Comparison of ENCODE assay signal across 32 cellular contexts in genomic region chr12:100437038-100437841, GRCh38. TPM values are rescaled to one million over a fixed set of nuclear protein-coding genes. Genes with fewer than 3 reads are reported as not detected.
DNase-seq lines count a peak whose midpoint lies in the region; ATAC-seq, FAIRE-seq and TF ChIP-seq lines count a peak whose summit lies in the region.
"Had no signal": no experiment of that assay in that cellular context is flagged by ENCODE, and none has a peak within 500 bp of the region (broad histone marks: within the 10 kb centered on the region; RNA-seq: fewer than 3 reads in every experiment).

No MANE protein-coding gene starts in this region.

- intact Hi-C loops in K562 (cut with micrococcal nuclease): no loop called here

- H3K9ac ChIP-seq in K562 (ENCODE audit: insufficient read depth in 1 of 2, low read depth in 2 of 2, low read length in 2 of 2) (no peak overlapping the region), liver (ENCODE audit: low read depth in 1 of 2, low read length in 2 of 2) (peak overlapping the region; percentile 29 to 52)

- BruUV-seq in K562 (replicated peaks; lab: Mats Ljungman, UMichigan): no TSS peak

- peak; percentile 75 for ATAC-seq in K562
- no peak for ATAC-seq in activated T-helper 17 cell treated with anti-CD3 and anti-CD28 coated beads, Interleukin-2, amount 50 U/mL, for 72 hours (replicated peaks)
- no peak for ATAC-seq in GM18505 (IDR thresholded peaks at IDR 0.05; ENCODE audit: unreplicated experiment)
- ATAC-seq: upper lobe of right lung had no signal

- peak overlapping the region; percentile 37; the same call in 1 of the 2 replicates for H3K4me2 ChIP-seq in K562 (ENCODE audit: insufficient read depth, low read length)

- DNase-seq in HAP-1 (ENCODE audit: low spot score in 2 of 2) (peak; percentile 21 to 27), Peyer's patch (peak in 2 of 3 donors; percentile 59 to 61), K562 (ENCODE audit: extremely low read depth in 1 of 4, low spot score in 3 of 4) (peak in 1 of 4 experiments; percentile 18), NCI-H1105 treated with DMSO at 0.1 percent for 48 hours (lab: John Stamatoyannopoulos, UW) (no peak), GM19238 (ENCODE audit: insufficient read length, low spot score) (no peak)
- DNase-seq: activated CD4-positive, alpha-beta T cell treated with anti-CD3 and anti-CD28 coated beads, Interleukin-2, amount 10 ng/mL, durations not matched to agents 7 days and 5 days; activated T-cell treated with anti-CD3 and anti-CD28 coated beads, Interleukin-2, amount 50 U/mL, for 24 hours; adrenal gland; BE2C; CD8-positive, alpha-beta memory T cell; DMS153; effector CD4-positive, alpha-beta T cell; H7; MV-4-11; NCI-H1694; NCI-H524; nephron progenitor cell; ovary; stimulated activated CD4-positive, alpha-beta T cell treated with anti-CD3 and anti-CD28 coated beads, Interleukin-4, amount 100 ng/mL, for 1 hour; upper lobe of right lung had no signal

- H3K9me1 ChIP-seq in K562 (ENCODE audit: control insufficient read depth, insufficient read depth, low read length): no peaks in the 10 kb centered on the region

- TF ChIP-seq CTCF in Peyer's patch (IDR thresholded peaks at IDR 0.05) (no peak), K562 (IDR thresholded peaks at IDR 0.05 in 2 of 3, conservative IDR thresholded peaks at IDR 0.05 in 1 of 3; ENCODE audit: insufficient read depth in 2 of 3, low read depth in 1 of 3, low read length in 3 of 3) (no peak), liver (IDR thresholded peaks at IDR 0.05; ENCODE audit: low read depth, low read length, missing input control) (no peak)

- H3K27me3 Mint-ChIP-seq in activated T-helper 17 cell treated with anti-CD3 and anti-CD28 coated beads, Interleukin-2, amount 50 U/mL, for 72 hours: peaks cover 8% of the 10 kb centered on the region

- H3K36me3 ChIP-seq in HAP-1 (replicated peaks) (no peaks in the 10 kb centered on the region), Peyer's patch (no peaks in the 10 kb centered on the region), K562 (ENCODE audit: control insufficient read depth, insufficient read depth, low read length) (no peaks in the 10 kb centered on the region), liver (ENCODE audit: control insufficient read depth in 4 of 4, insufficient read depth in 3 of 4, low read depth in 1 of 4, low read length in 3 of 4) (no peaks in the 10 kb centered on the region)
- H3K36me3 ChIP-seq: adrenal gland, BE2C, ovary, right atrium auricular region, upper lobe of right lung had no signal

- in situ Hi-C loops in HAP-1 (cut with MboI; ENCODE audit: low sequenced_read_pairs) (no loop called here), K562 (cut with MboI) (no loop called here)

- no peak for TF ChIP-seq RAD21 in K562 (CRISPR knock-in tag; conservative IDR thresholded peaks at IDR 0.05 in 1 of 2, IDR thresholded peaks at IDR 0.05 in 1 of 2)
- peak; percentile 40 to 56 for TF ChIP-seq RAD21 in liver (IDR thresholded peaks at IDR 0.05)

- TF ChIP-seq EP300 in K562 (IDR thresholded peaks at IDR 0.05; ENCODE audit: low read length): peak; percentile 79

- 2% methylated on average over 6 of the region's 6 CpGs for WGBS in K562 (ENCODE audit: insufficient coverage, low coverage, missing lambda C conversion rate)
- WGBS in liver: 19% methylated on average over 6 of the region's 6 CpGs

- no peak overlapping the region for H3K27ac Mint-ChIP-seq in activated T-helper 17 cell treated with anti-CD3 and anti-CD28 coated beads, Interleukin-2, amount 50 U/mL, for 72 hours
- H3K27ac Mint-ChIP-seq: activated CD4-positive, alpha-beta T cell treated with anti-CD3 and anti-CD28 coated beads, Interleukin-2, amount 10 ng/mL, durations not matched to agents 7 days and 5 days; activated T-cell treated with anti-CD3 and anti-CD28 coated beads, Interleukin-2, amount 50 U/mL, for 24 hours; CD8-positive, alpha-beta memory T cell; nephron progenitor cell; T-helper 1 cell treated with Interleukin-12 subunit alpha and Interleukin-12 subunit beta and Interleukin-4 antibody, amounts not matched to agents 30 μg/mL and 1 μg/mL, for 36 hours had no signal

- no peaks in the 10 kb centered on the region for H3K36me3 Mint-ChIP-seq in activated T-helper 17 cell treated with anti-CD3 and anti-CD28 coated beads, Interleukin-2, amount 50 U/mL, for 72 hours (ENCODE audit: low read depth)
- H3K36me3 Mint-ChIP-seq: CD8-positive, alpha-beta memory T cell had no signal

- H3K27ac ChIP-seq in Peyer's patch (peak overlapping the region in 3 of 4 donors; percentile 51 to 81 (median 71)), K562 (ENCODE audit: extremely low read depth, low read depth, low read length) (no peak overlapping the region), liver (ENCODE audit: low read depth in 1 of 2, low read length in 2 of 2) (peak overlapping the region; percentile 76 to 90)
- H3K27ac ChIP-seq: adrenal gland, ovary, right atrium auricular region, SK-N-MC, upper lobe of right lung, VCaP had no signal

- POLR2A ChIA-PET in K562 (lab: Yijun Ruan, JAX): interaction anchor here (0.6 kb wide), 1 partner anchor 608 kb away, joined by 3 read pairs; no protein-coding TSS in a partner anchor

- no peaks in the 10 kb centered on the region for H3K4me1 Mint-ChIP-seq in activated T-helper 17 cell treated with anti-CD3 and anti-CD28 coated beads, Interleukin-2, amount 50 U/mL, for 72 hours
- H3K4me1 Mint-ChIP-seq: activated CD4-positive, alpha-beta T cell treated with anti-CD3 and anti-CD28 coated beads, Interleukin-2, amount 10 ng/mL, durations not matched to agents 7 days and 5 days; CD8-positive, alpha-beta memory T cell; nephron progenitor cell had no signal

- H3K4me3 ChIP-seq in HAP-1: no peak overlapping the region
- no peak overlapping the region for H3K4me3 ChIP-seq in Peyer's patch
- H3K4me3 ChIP-seq in K562: no peak overlapping the region
- peak overlapping the region in 2 of 3 donors; percentile 18 to 22 for H3K4me3 ChIP-seq in liver (ENCODE audit: low read depth in 1 of 3, low read length in 3 of 3)
- H3K4me3 ChIP-seq: adrenal gland, lung, ovary, right atrium auricular region, SK-N-MC, upper lobe of right lung had no signal

- no peaks in the 10 kb centered on the region for H3K27me3 ChIP-seq in HAP-1 (ENCODE audit: low read depth)
- no peaks in the 10 kb centered on the region for H3K27me3 ChIP-seq in Peyer's patch
- H3K27me3 ChIP-seq in K562 (ENCODE audit: control insufficient read depth in 2 of 2, insufficient read depth in 2 of 2, low read length in 2 of 2): no peaks in the 10 kb centered on the region
- no peaks in the 10 kb centered on the region for H3K27me3 ChIP-seq in liver (ENCODE audit: control insufficient read depth in 4 of 4, insufficient read depth in 4 of 4, low read length in 3 of 4)
- H3K27me3 ChIP-seq: adrenal gland, BE2C, ovary, right atrium auricular region, upper lobe of right lung had no signal

- peak in 1 of 2 donors; percentile 25 for TF ChIP-seq POLR2A in Peyer's patch (IDR thresholded peaks at IDR 0.05)
- TF ChIP-seq POLR2A in K562 (conservative IDR thresholded peaks at IDR 0.05): no peak
- no peak for TF ChIP-seq POLR2A in GM18505 (IDR thresholded peaks at IDR 0.05; ENCODE audit: borderline replicate concordance, extremely low read depth, insufficient read depth, insufficient read length)

- no peak overlapping the region for H3K4me3 Mint-ChIP-seq in activated T-helper 17 cell treated with anti-CD3 and anti-CD28 coated beads, Interleukin-2, amount 50 U/mL, for 72 hours
- H3K4me3 Mint-ChIP-seq: activated CD4-positive, alpha-beta T cell treated with anti-CD3 and anti-CD28 coated beads, Interleukin-2, amount 10 ng/mL, durations not matched to agents 7 days and 5 days; activated T-cell treated with anti-CD3 and anti-CD28 coated beads, Interleukin-2, amount 50 U/mL, for 24 hours; CD8-positive, alpha-beta memory T cell; nephron progenitor cell; T-helper 1 cell treated with Interleukin-12 subunit alpha and Interleukin-12 subunit beta and Interleukin-4 antibody, amounts not matched to agents 30 μg/mL and 1 μg/mL, for 36 hours had no signal

- H3K4me1 ChIP-seq in HAP-1 (0 out of 2 replicates have a peak, but pooled peaks cover 6% of the 10 kb centered on the region), Peyer's patch (peaks cover 0 to 11% (median 0%) of the 10 kb centered on the region in 4 donors), K562 (replicated peaks in 1 of 2; ENCODE audit: control insufficient read depth in 2 of 2, insufficient read depth in 2 of 2, low read length in 2 of 2) (peaks cover 0 to 17% of the 10 kb centered on the region in 2 experiments; a peak in 2 of 5 replicates), liver (ENCODE audit: control insufficient read depth in 4 of 4, insufficient read depth in 4 of 4, low read length in 3 of 4) (peaks cover 5 to 44% (median 28%) of the 10 kb centered on the region in 4 donors)
- H3K4me1 ChIP-seq: adrenal gland, BE2C, right atrium auricular region, upper lobe of right lung had no signal

- no peaks in the 10 kb centered on the region for H4K20me1 ChIP-seq in K562 (replicated peaks; ENCODE audit: control insufficient read depth, insufficient read depth, low read length)

- H3K9me3 Mint-ChIP-seq in activated T-helper 17 cell treated with anti-CD3 and anti-CD28 coated beads, Interleukin-2, amount 50 U/mL, for 72 hours: no peaks in the 10 kb centered on the region
- H3K9me3 Mint-ChIP-seq: activated CD4-positive, alpha-beta T cell treated with anti-CD3 and anti-CD28 coated beads, Interleukin-2, amount 10 ng/mL, durations not matched to agents 7 days and 5 days; activated T-cell treated with anti-CD3 and anti-CD28 coated beads, Interleukin-2, amount 50 U/mL, for 24 hours; nephron progenitor cell; T-helper 1 cell treated with Interleukin-12 subunit alpha and Interleukin-12 subunit beta and Interleukin-4 antibody, amounts not matched to agents 30 μg/mL and 1 μg/mL, for 36 hours had no signal

- CTCF ChIA-PET in K562 (lab: Yijun Ruan, JAX; ENCODE audit: low intra/inter-chr PET ratio): no interaction called here

- H3K9me3 ChIP-seq in HAP-1 (no peaks in the 10 kb centered on the region), Peyer's patch (no peaks in the 10 kb centered on the region), K562 (replicated peaks; ENCODE audit: control insufficient read depth, insufficient read depth, low read depth, low read length) (no peaks in the 10 kb centered on the region), liver (ENCODE audit: control insufficient read depth in 4 of 4, low read length in 3 of 4) (no peaks in the 10 kb centered on the region)
- H3K9me3 ChIP-seq: adrenal gland, BE2C, ovary, right atrium auricular region, upper lobe of right lung had no signal

- H3K79me2 ChIP-seq in K562 (ENCODE audit: control insufficient read depth, insufficient read depth, low read length): no peaks in the 10 kb centered on the region

- FAIRE-seq in K562 (lab: Jason Lieb, UNC): no peak
- FAIRE-seq: GM19239, HTR-8/SVneo had no signal

- H2AFZ ChIP-seq in K562 (ENCODE audit: low read depth, low read length): peak overlapping the region; percentile 66; the same call in 1 of the 2 replicates

RNA-seq across cellular contexts. Expression of gene NR1H4, which starts 36.4 kb away (rescaled TPM):
- total RNA-seq in Peyer's patch (100 to 1,000 TPM in 3 of 4 donors, 10 to 100 TPM in 1; 75.1 to 316 (median 227) TPM), K562 (2014; rRNA removed) (not detected in 2 replicates), K562 (2014; rRNA removed; fragmentation: Illumina TruSeq; extraction: Trizol) (not detected in 2 replicates), K562 (2015; rRNA removed; fragmentation: Illumina TruSeq; extraction: Trizol) (not detected in 2 replicates), K562 (2021) (0.11 TPM in 1 of 2 replicates, not detected in the other), liver (100 to 1,000 TPM in 1 of 2 donors, 10 to 100 TPM in 1; 46.8 to 106 TPM)
- total RNA-seq in K562 (2011; cell fraction: chromatin; rRNA removed; ENCODE audit: low replicate concordance): not detected in 2 replicates
- not detected in 2 replicates for total RNA-seq in K562 (2011; cell fraction: nucleolus; rRNA removed)
- total RNA-seq in K562 (2011; cell fraction: nucleoplasm; rRNA removed): not detected in 2 replicates
- polyA plus RNA-seq in K562 (2011; rRNA removed) (not detected in 2 replicates), K562 (2014; fragmentation: Illumina TruSeq; extraction: Trizol) (not detected in 2 replicates), K562 (2014; fragmentation: Nextera tagmentation; extraction: Ambion mirVana) (under 1 TPM in 1 of 2 experiments, not detected in 1; 0.03 TPM), K562 (2014; rRNA removed) (not detected in 2 replicates), liver (10 to 100 TPM; 33.5 to 63.1 TPM)
- not detected in 2 replicates for polyA plus RNA-seq in K562 (2011; cell fraction: cytosol; rRNA removed)
- polyA plus RNA-seq in K562 (2011; cell fraction: nucleus; rRNA removed): not detected in 2 replicates
- polyA plus RNA-seq in K562 (2012): 0.10 TPM in 1 of 2 replicates, not detected in the other
- polyA minus RNA-seq in K562 (2011; rRNA and poly(A)+ RNA removed): not detected in 2 replicates
- not detected in 2 replicates for polyA minus RNA-seq in K562 (2011; cell fraction: cytosol; rRNA and poly(A)+ RNA removed)
- polyA minus RNA-seq in K562 (2011; cell fraction: nucleus; rRNA and poly(A)+ RNA removed): not detected in 2 replicates
- not detected for total RNA-seq in activated T-helper 17 cell treated with anti-CD3 and anti-CD28 coated beads, Interleukin-2, amount 50 U/mL, for 72 hours
- total RNA-seq: activated CD4-positive, alpha-beta T cell treated with anti-CD3 and anti-CD28 coated beads, Interleukin-2, amount 10 ng/mL, durations not matched to agents 7 days and 5 days; CD8-positive, alpha-beta memory T cell; epithelial cell of proximal tubule; H7; right atrium auricular region; RPMI7951; upper lobe of right lung had no signal
- polyA plus RNA-seq: CD8-positive, alpha-beta memory T cell had no signal

Comparison
In these comparisons a context has a peak if more than half of its experiments do, and no peak if none do; other contexts are left out.
1. DNase-seq: peak in HAP-1 (2 of 2) and Peyer's patch (2 of 3); none in NCI-H1105 treated with DMSO at 0.1 percent for 48 hours (single experiment) and GM19238 (single experiment).
2. H3K4me3 ChIP-seq: peak in liver (2 of 3); none in HAP-1 (single experiment), Peyer's patch (0 of 4) and K562 (single experiment).
3. H3K9ac ChIP-seq: peak in liver (2 of 2); none in K562 (0 of 2).
4. RNA of gene NR1H4, which starts 36.4 kb away (total RNA-seq): 75.1 to 316 TPM in Peyer's patch and 46.8 to 106 TPM in liver; 0.11 TPM in K562 and not detected in activated T-helper 17 cell treated with anti-CD3 and anti-CD28 coated beads, Interleukin-2, amount 50 U/mL, for 72 hours; every median in the first group is over 10 times any median in the second.